8 cellular contexts compared by ENCODE assay signal in the genomic region with DNA sequence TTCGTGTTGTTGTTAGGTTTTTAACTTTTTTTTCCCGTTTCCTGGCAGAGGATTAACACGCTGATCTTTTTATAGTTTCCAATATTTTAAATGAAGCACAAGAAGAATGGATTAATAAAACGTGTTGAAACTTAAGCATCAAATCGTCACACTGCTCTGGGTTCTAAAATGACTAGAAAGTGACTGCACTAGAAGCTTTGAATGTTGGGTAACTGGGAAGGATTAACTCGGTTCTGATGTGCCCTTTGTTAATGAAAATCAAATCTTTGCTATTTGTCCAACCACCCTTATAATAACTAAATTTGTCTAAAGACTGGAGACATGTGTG.
DNase-seq lines count a peak whose midpoint lies in the region; ATAC-seq and TF ChIP-seq lines count a peak whose summit lies in the region.

No MANE protein-coding gene starts in this region.

- TF ChIP-seq CTCF in osteocyte (IDR thresholded peaks at IDR 0.05) = no peak

- no peak overlapping the region for H3K27ac ChIP-seq in Karpas-422 (ENCODE audit: low read length)
- H3K27ac ChIP-seq in effector memory CD4-positive, alpha-beta T cell (ENCODE audit: insufficient read depth, low read length, poor library complexity, severe bottlenecking) = peak overlapping the region; percentile 70

- no peaks in the 10 kb centered on the region for H3K27me3 ChIP-seq in Karpas-422 (ENCODE audit: low read length)
- no peaks in the 10 kb centered on the region for H3K27me3 ChIP-seq in effector memory CD4-positive, alpha-beta T cell (replicated peaks; ENCODE audit: control insufficient read depth, insufficient read depth, low read length, poor library complexity, severe bottlenecking)

- no peaks in the 10 kb centered on the region for H3K36me3 ChIP-seq in Karpas-422 (ENCODE audit: insufficient read depth, low read length)
- no peaks in the 10 kb centered on the region for H3K36me3 ChIP-seq in effector memory CD4-positive, alpha-beta T cell (ENCODE audit: control insufficient read depth, insufficient read depth, low read length)

- peaks cover 8% of the 10 kb centered on the region for H3K27me3 Mint-ChIP-seq in T-helper 1 cell treated with Interleukin-12 subunit alpha and Interleukin-12 subunit beta and Interleukin-4 antibody, amounts not matched to agents 30 μg/mL and 1 μg/mL, for 36 hours (ENCODE audit: low read depth)
- no peaks in the 10 kb centered on the region for H3K27me3 Mint-ChIP-seq in osteocyte (ENCODE audit: unreplicated experiment)

- H3K4me1 Mint-ChIP-seq in T-helper 1 cell treated with Interleukin-12 subunit alpha and Interleukin-12 subunit beta and Interleukin-4 antibody, amounts not matched to agents 30 μg/mL and 1 μg/mL, for 36 hours (ENCODE audit: low read depth) = peaks cover 29% of the 10 kb centered on the region
- H3K4me1 Mint-ChIP-seq in osteocyte (ENCODE audit: unreplicated experiment) = peaks cover 29% of the 10 kb centered on the region

- peak overlapping the region; percentile 60 for H3K9ac ChIP-seq in Karpas-422 (ENCODE audit: low read length)

- peaks cover 9% of the 10 kb centered on the region for H3K9me3 Mint-ChIP-seq in T-helper 1 cell treated with Interleukin-12 subunit alpha and Interleukin-12 subunit beta and Interleukin-4 antibody, amounts not matched to agents 30 μg/mL and 1 μg/mL, for 36 hours
- peaks cover 6% of the 10 kb centered on the region for H3K9me3 Mint-ChIP-seq in osteocyte (ENCODE audit: unreplicated experiment)

- ATAC-seq in GM19452 (IDR thresholded peaks at IDR 0.05; ENCODE audit: unreplicated experiment) = no peak
- no peak for ATAC-seq in HG02938 (IDR thresholded peaks at IDR 0.05; ENCODE audit: unreplicated experiment)

- peak overlapping the region; percentile 91 for H3K27ac Mint-ChIP-seq in T-helper 1 cell treated with Interleukin-12 subunit alpha and Interleukin-12 subunit beta and Interleukin-4 antibody, amounts not matched to agents 30 μg/mL and 1 μg/mL, for 36 hours
- peak overlapping the region; percentile 98 for H3K27ac Mint-ChIP-seq in osteocyte (ENCODE audit: unreplicated experiment)

- peak overlapping the region; percentile 88 for H3K4me2 ChIP-seq in Karpas-422 (ENCODE audit: low read depth, low read length, poor library complexity, severe bottlenecking)

- H2AFZ ChIP-seq in Karpas-422 (ENCODE audit: low read length) = peak overlapping the region; percentile 89

- H3K4me3 Mint-ChIP-seq in T-helper 1 cell treated with Interleukin-12 subunit alpha and Interleukin-12 subunit beta and Interleukin-4 antibody, amounts not matched to agents 30 μg/mL and 1 μg/mL, for 36 hours = peak overlapping the region; percentile 79
- H3K4me3 Mint-ChIP-seq in osteocyte (ENCODE audit: unreplicated experiment) = peak overlapping the region; percentile 79

- no peaks in the 10 kb centered on the region for H3K79me2 ChIP-seq in Karpas-422 (ENCODE audit: low read length)

- peaks cover 13% of the 10 kb centered on the region for H3K4me1 ChIP-seq in Karpas-422 (ENCODE audit: low read length)
- peaks cover 13% of the 10 kb centered on the region for H3K4me1 ChIP-seq in effector memory CD4-positive, alpha-beta T cell (ENCODE audit: control insufficient read depth, insufficient read depth, low read length, poor library complexity, severe bottlenecking)

- DNase-seq in T-helper 1 cell (no peak), Karpas-422 (no peak), osteocyte (ENCODE audit: extremely low spot score, unreplicated experiment) (no peak), activated gamma-delta T cell (lab: John Stamatoyannopoulos, UW) (no peak)
- DNase-seq in effector memory CD4-positive, alpha-beta T cell = no peak

- H3K9me3 ChIP-seq in Karpas-422 (ENCODE audit: low read length) = no peaks in the 10 kb centered on the region
- no peaks in the 10 kb centered on the region for H3K9me3 ChIP-seq in effector memory CD4-positive, alpha-beta T cell (ENCODE audit: control insufficient read depth, low read length)

- H3K9me2 ChIP-seq in Karpas-422 (replicated peaks; ENCODE audit: insufficient read depth, low read length) = no peaks in the 10 kb centered on the region

- no peaks in the 10 kb centered on the region for H4K20me1 ChIP-seq in Karpas-422 (ENCODE audit: insufficient read depth, low read depth, low read length)

- peaks cover 16% of the 10 kb centered on the region for H3K36me3 Mint-ChIP-seq in T-helper 1 cell treated with Interleukin-12 subunit alpha and Interleukin-12 subunit beta and Interleukin-4 antibody, amounts not matched to agents 30 μg/mL and 1 μg/mL, for 36 hours (ENCODE audit: low read depth)
- H3K36me3 Mint-ChIP-seq in osteocyte (ENCODE audit: unreplicated experiment) = no peaks in the 10 kb centered on the region

- H3K4me3 ChIP-seq in Karpas-422 (ENCODE audit: low read length) = peak overlapping the region; percentile 68
- peak overlapping the region; percentile 74 for H3K4me3 ChIP-seq in effector memory CD4-positive, alpha-beta T cell (ENCODE audit: insufficient read depth, low read depth, low read length, poor library complexity, severe bottlenecking)
